ENCODE assay signal across 26 cellular contexts in genomic region chr16:52924162-52924561, GRCh38.
"Had no signal": no experiment of that assay in that cellular context is flagged by ENCODE, and none has a peak within 500 bp of the region (broad histone marks: within the 10 kb centered on the region; RNA-seq: fewer than 3 reads in every experiment).

No MANE protein-coding gene starts in this region.

- H3K4me1 ChIP-seq: colonic mucosa, esophagus muscularis mucosa, esophagus squamous epithelium, foreskin keratinocyte, gastrocnemius medialis, gastroesophageal sphincter, heart left ventricle, heart right ventricle had no signal

- H3K9me3 ChIP-seq: colonic mucosa, esophagus muscularis mucosa, esophagus squamous epithelium, gastrocnemius medialis, gastroesophageal sphincter, heart left ventricle had no signal

- H3K27ac ChIP-seq: colonic mucosa, coronary artery, dorsolateral prefrontal cortex, epithelial cell of prostate, esophagus muscularis mucosa, esophagus squamous epithelium, foreskin keratinocyte, gastrocnemius medialis, gastroesophageal sphincter, heart left ventricle, heart right ventricle had no signal

- ATAC-seq: effector memory CD8-positive, alpha-beta T cell; esophagus mucosa; foreskin keratinocyte; gastrocnemius medialis; gastroesophageal sphincter; heart left ventricle; heart right ventricle had no signal

- FAIRE-seq: colon, endothelial cell of umbilical vein had no signal

- H3K36me3 ChIP-seq: colonic mucosa, esophagus muscularis mucosa, esophagus squamous epithelium, gastrocnemius medialis, gastroesophageal sphincter, heart left ventricle, heart right ventricle had no signal

- H3K4me3 ChIP-seq: colonic mucosa, coronary artery, dorsolateral prefrontal cortex, esophagus muscularis mucosa, esophagus squamous epithelium, gastrocnemius medialis, gastroesophageal sphincter, heart left ventricle, heart right ventricle had no signal

- DNase-seq: colonic mucosa; cortex of kidney; dermis blood vessel endothelial cell; dorsolateral prefrontal cortex; effector CD4-positive, alpha-beta T cell; effector CD8-positive, alpha-beta T cell; effector memory CD4-positive, alpha-beta T cell; effector memory CD8-positive, alpha-beta T cell; endodermal cell; erythroblast; esophagus squamous epithelium; foreskin fibroblast; foreskin keratinocyte; foreskin melanocyte; gastrocnemius medialis; glutamatergic neuron; head of caudate nucleus; heart left ventricle; heart right ventricle had no signal

- H3K27me3 ChIP-seq: colonic mucosa, esophagus muscularis mucosa, esophagus squamous epithelium, foreskin keratinocyte, gastrocnemius medialis, heart left ventricle had no signal
